Comparison of ENCODE assay signal across 22 cellular contexts in genomic region chr10:13193637-13194036, GRCh38. TPM values are rescaled to one million over a fixed set of nuclear protein-coding genes. Genes with fewer than 3 reads are reported as not detected.
"Had no signal": no experiment of that assay in that cellular context is flagged by ENCODE, and none has a peak within 500 bp of the region (broad histone marks: within the 10 kb centered on the region; RNA-seq: fewer than 3 reads in every experiment).

No MANE protein-coding gene starts in this region.

- H3K27me3 ChIP-seq: SJSA1 had no signal

- H3K4me1 ChIP-seq: SJSA1 had no signal

- FAIRE-seq: RCC 7860 had no signal

- H3K4me3 ChIP-seq: SJSA1, SK-N-MC had no signal

- H3K27ac ChIP-seq: SJSA1, SK-N-MC had no signal

- DNase-seq: Karpas-422, KG1, MM.1S, NCI-H1092 treated with DMSO at 0.1 percent for 48 hours, NCI-H1436, NCI-H187, NCI-H2029, NCI-H2081 treated with DMSO at 0.1 percent for 48 hours, NCI-H2171, NCI-H226, NCI-H446, NCI-H510A, NCI-H524 treated with DMSO at 0.1 percent for 48 hours, NCI-H69, NCI-H774, Right ventricle myocardium superior, RPMI8226, SIG-M5 had no signal

- H3K9me3 ChIP-seq: SJSA1 had no signal

RNA-seq across cellular contexts. Expression of gene UCMA, which starts 40.5 kb away (rescaled TPM):
- total RNA-seq: HT1080, Right ventricle myocardium superior, SJSA1 had no signal
